Comparison of ENCODE assay signal across 1 cellular context in the genomic region with DNA sequence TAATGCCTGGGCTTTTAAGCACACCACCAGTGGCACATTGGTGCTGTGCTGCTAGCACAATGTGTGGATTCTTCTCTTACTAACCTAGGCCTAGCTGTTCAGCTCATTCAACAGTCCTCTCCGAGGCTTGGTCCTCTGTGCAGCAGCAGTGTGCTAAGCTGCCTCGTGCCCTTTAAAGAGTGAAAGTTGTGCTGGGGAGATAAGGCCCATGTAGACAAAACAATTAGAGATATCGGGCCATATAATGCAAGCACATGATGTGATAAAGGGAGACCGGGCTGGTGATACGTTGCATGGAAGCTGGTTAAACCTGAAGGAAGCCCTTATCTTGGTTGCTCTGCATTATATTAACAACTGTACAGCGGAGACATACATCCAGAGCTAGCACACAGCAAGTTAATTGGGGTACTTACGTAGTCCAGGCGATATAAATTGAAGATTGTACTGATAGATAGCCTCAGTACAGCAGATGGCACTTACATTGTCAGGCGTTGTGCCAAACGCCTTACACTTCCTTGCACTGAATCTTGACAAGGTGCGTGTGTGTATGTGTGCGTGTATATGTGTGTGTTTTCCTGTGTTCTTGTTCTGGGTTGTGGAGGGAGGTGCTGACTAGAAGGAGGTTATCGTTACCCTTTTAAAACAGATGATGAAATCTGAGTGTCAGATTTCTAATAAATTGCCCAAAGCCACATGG.
TF ChIP-seq lines count a peak whose summit lies in the region.

No MANE protein-coding gene starts in this region.

TF ChIP-seq in HEK293, 187 proteins besides CTCF, POLR2A, EP300 and RAD21 (continued from another document):
- TF ChIP-seq, protein P1, sequence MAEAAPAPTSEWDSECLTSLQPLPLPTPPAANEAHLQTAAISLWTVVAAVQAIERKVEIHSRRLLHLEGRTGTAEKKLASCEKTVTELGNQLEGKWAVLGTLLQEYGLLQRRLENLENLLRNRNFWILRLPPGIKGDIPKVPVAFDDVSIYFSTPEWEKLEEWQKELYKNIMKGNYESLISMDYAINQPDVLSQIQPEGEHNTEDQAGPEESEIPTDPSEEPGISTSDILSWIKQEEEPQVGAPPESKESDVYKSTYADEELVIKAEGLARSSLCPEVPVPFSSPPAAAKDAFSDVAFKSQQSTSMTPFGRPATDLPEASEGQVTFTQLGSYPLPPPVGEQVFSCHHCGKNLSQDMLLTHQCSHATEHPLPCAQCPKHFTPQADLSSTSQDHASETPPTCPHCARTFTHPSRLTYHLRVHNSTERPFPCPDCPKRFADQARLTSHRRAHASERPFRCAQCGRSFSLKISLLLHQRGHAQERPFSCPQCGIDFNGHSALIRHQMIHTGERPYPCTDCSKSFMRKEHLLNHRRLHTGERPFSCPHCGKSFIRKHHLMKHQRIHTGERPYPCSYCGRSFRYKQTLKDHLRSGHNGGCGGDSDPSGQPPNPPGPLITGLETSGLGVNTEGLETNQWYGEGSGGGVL (tag by site-specific recombination; IDR thresholded peaks at IDR 0.05), result peak; percentile 34; the same call in 1 of the 2 replicates
- TF ChIP-seq, protein P2, sequence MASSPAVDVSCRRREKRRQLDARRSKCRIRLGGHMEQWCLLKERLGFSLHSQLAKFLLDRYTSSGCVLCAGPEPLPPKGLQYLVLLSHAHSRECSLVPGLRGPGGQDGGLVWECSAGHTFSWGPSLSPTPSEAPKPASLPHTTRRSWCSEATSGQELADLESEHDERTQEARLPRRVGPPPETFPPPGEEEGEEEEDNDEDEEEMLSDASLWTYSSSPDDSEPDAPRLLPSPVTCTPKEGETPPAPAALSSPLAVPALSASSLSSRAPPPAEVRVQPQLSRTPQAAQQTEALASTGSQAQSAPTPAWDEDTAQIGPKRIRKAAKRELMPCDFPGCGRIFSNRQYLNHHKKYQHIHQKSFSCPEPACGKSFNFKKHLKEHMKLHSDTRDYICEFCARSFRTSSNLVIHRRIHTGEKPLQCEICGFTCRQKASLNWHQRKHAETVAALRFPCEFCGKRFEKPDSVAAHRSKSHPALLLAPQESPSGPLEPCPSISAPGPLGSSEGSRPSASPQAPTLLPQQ (tag by site-specific recombination; IDR thresholded peaks at IDR 0.05), result peak; percentile 95
- no peak for TF ChIP-seq ZNF548 (tag by site-specific recombination; IDR thresholded peaks at IDR 0.05)
